In genomic region chr19:34193439-34193838, GRCh38 we compare ENCODE assay signal across 22 cellular contexts. TPM values are rescaled to one million over a fixed set of nuclear protein-coding genes. Genes with fewer than 3 reads are reported as not detected.
A peak's percentile ranks its signal among the peaks of the same experiment; 100 is the strongest.
DNase-seq lines count a peak whose midpoint lies in the region; ATAC-seq and TF ChIP-seq lines count a peak whose summit lies in the region.
"Had no signal": no experiment of that assay in that cellular context is flagged by ENCODE, and none has a peak within 500 bp of the region (broad histone marks: within the 10 kb centered on the region; RNA-seq: fewer than 3 reads in every experiment).

No MANE protein-coding gene starts in this region.

- peak overlapping the region in 7 of 11 experiments; percentile 48 to 69 (median 58); a peak in 12 of 22 replicates for H3K4me2 ChIP-seq in BLaER1 treated with 17β-estradiol and CSF1 and Interleukin-3, amounts not matched to agents 10 nM and 100 nM
- peak overlapping the region; percentile 68 for H3K4me2 ChIP-seq in DOHH2 (ENCODE audit: low read length)
- peak overlapping the region; percentile 77 for H3K4me2 ChIP-seq in OCI-LY7 (ENCODE audit: low read length)
- H3K4me2 ChIP-seq: PC-9 had no signal

- H2AFZ ChIP-seq in OCI-LY7 (ENCODE audit: low read length): no peak overlapping the region
- H2AFZ ChIP-seq: PC-9 had no signal

- intact Hi-C loops in OCI-LY7 (cut with micrococcal nuclease; ENCODE audit: unreplicated experiment): no loop called here

- CTCF ChIA-PET in OCI-LY7 (lab: Charles Lee; ENCODE audit: unreplicated experiment): no interaction called here

- peaks cover 83% of the 10 kb centered on the region for H3K79me2 ChIP-seq in DOHH2 (ENCODE audit: control insufficient read depth, low read length)
- H3K79me2 ChIP-seq in OCI-LY7 (ENCODE audit: insufficient read depth, low read depth, low read length): peaks cover 91% of the 10 kb centered on the region

- peaks cover 17 to 58% (median 46%) of the 10 kb centered on the region in 4 donors for H3K4me1 Mint-ChIP-seq in naive thymus-derived CD8-positive, alpha-beta T cell

- no peaks in the 10 kb centered on the region for H3K9me2 ChIP-seq in DOHH2 (replicated peaks; ENCODE audit: control insufficient read depth, low read length)
- H3K9me2 ChIP-seq in OCI-LY7 (ENCODE audit: insufficient read depth, low read length): no peaks in the 10 kb centered on the region

- H3K27ac Mint-ChIP-seq in naive thymus-derived CD8-positive, alpha-beta T cell: peak overlapping the region in 7 of 10 donors; percentile 13 to 63 (median 48)

- H3K9me3 ChIP-seq in BLaER1 treated with 17β-estradiol and CSF1 and Interleukin-3, amounts not matched to agents 10 nM and 100 nM (replicated peaks in 1 of 11): no peaks in the 10 kb centered on the region
- no peaks in the 10 kb centered on the region for H3K9me3 ChIP-seq in DOHH2 (ENCODE audit: control insufficient read depth, insufficient read depth, low read length)
- no peaks in the 10 kb centered on the region for H3K9me3 ChIP-seq in OCI-LY7 (ENCODE audit: low read length)
- H3K9me3 ChIP-seq: Caco-2, left lung, psoas muscle, suprapubic skin, uterus had no signal

- H3F3A ChIP-seq in DOHH2 (ENCODE audit: control insufficient read depth, insufficient read depth): peaks cover 10% of the 10 kb centered on the region

- DNase-seq in OCI-LY7 (ENCODE audit: low spot score) (peak; percentile 83), cerebellar cortex (ENCODE audit: low spot score) (no peak)
- DNase-seq in naive thymus-derived CD8-positive, alpha-beta T cell: no peak
- DNase-seq in activated CD4-positive, alpha-beta T cell treated with anti-CD3 and anti-CD28 coated beads for 48 hours: no peak
- no peak for DNase-seq in activated CD4-positive, alpha-beta T cell treated with anti-CD3 and anti-CD28 coated beads, Interleukin-2, amount 50 U/mL, for 48 hours
- DNase-seq: activated effector memory CD4-positive, alpha-beta T cell treated with anti-CD3 and anti-CD28 coated beads, Interleukin-2, amount 50 U/mL, for 16 hours; amygdala; Caco-2; DND-41; immature natural killer cell; Kasumi-1; left lung; midbrain; NCI-H187 treated with DMSO at 0.1 percent for 48 hours; NCI-H226; PC-9; psoas muscle; SHP77; uterus had no signal

- peaks cover 14 to 39% (median 27%) of the 10 kb centered on the region in 10 experiments for H3K4me1 ChIP-seq in BLaER1 treated with 17β-estradiol and CSF1 and Interleukin-3, amounts not matched to agents 10 nM and 100 nM
- peaks cover 67% of the 10 kb centered on the region for H3K4me1 ChIP-seq in DOHH2 (ENCODE audit: control insufficient read depth, low read length)
- H3K4me1 ChIP-seq in OCI-LY7 (ENCODE audit: insufficient read depth, low read length, poor library complexity, severe bottlenecking): peaks cover 65% of the 10 kb centered on the region
- H3K4me1 ChIP-seq: uterus had no signal

- no TSS peak for BruUV-seq in OCI-LY7 (replicated peaks; lab: Mats Ljungman, UMichigan)

- TF ChIP-seq CTCF in DOHH2 (IDR thresholded peaks at IDR 0.05; ENCODE audit: low read depth, low read length, poor library complexity, severe bottlenecking): no peak
- no peak for TF ChIP-seq CTCF in OCI-LY7 (conservative IDR thresholded peaks at IDR 0.05; ENCODE audit: low read length)

- no peaks in the 10 kb centered on the region for H3K27me3 ChIP-seq in BLaER1 treated with 17β-estradiol and CSF1 and Interleukin-3, amounts not matched to agents 10 nM and 100 nM
- no peaks in the 10 kb centered on the region for H3K27me3 ChIP-seq in DOHH2 (ENCODE audit: control insufficient read depth, low read length)
- H3K27me3 ChIP-seq: left lung, suprapubic skin, uterus had no signal

- H3K27ac ChIP-seq in BLaER1 treated with 17β-estradiol and CSF1 and Interleukin-3, amounts not matched to agents 10 nM and 100 nM: peak overlapping the region in 4 of 11 experiments; percentile 14 to 42 (median 32); a peak in 5 of 22 replicates
- H3K27ac ChIP-seq in DOHH2 (ENCODE audit: low read depth, low read length): peak overlapping the region; percentile 87
- peak overlapping the region; percentile 90 for H3K27ac ChIP-seq in OCI-LY7 (ENCODE audit: low read depth, low read length, poor library complexity, severe bottlenecking)
- H3K27ac ChIP-seq: left lung, PC-9, psoas muscle, suprapubic skin, uterus had no signal

- peak overlapping the region in 3 of 11 experiments; percentile 25 to 38 (median 36); a peak in 4 of 22 replicates for H3K9ac ChIP-seq in BLaER1 treated with 17β-estradiol and CSF1 and Interleukin-3, amounts not matched to agents 10 nM and 100 nM

- peaks cover 0 to 53% (median 5%) of the 10 kb centered on the region in 3 donors for H3K36me3 Mint-ChIP-seq in naive thymus-derived CD8-positive, alpha-beta T cell

- peaks cover 48 to 71% (median 63%) of the 10 kb centered on the region in 11 experiments for H3K36me3 ChIP-seq in BLaER1 treated with 17β-estradiol and CSF1 and Interleukin-3, amounts not matched to agents 10 nM and 100 nM
- peaks cover 64% of the 10 kb centered on the region for H3K36me3 ChIP-seq in DOHH2 (ENCODE audit: control insufficient read depth, low read length)
- peaks cover 53% of the 10 kb centered on the region for H3K36me3 ChIP-seq in OCI-LY7 (ENCODE audit: insufficient read depth, low read length)
- H3K36me3 ChIP-seq: uterus had no signal

- no peak overlapping the region for H3K4me3 ChIP-seq in BLaER1 treated with 17β-estradiol and CSF1 and Interleukin-3, amounts not matched to agents 10 nM and 100 nM
- H3K4me3 ChIP-seq in DOHH2 (ENCODE audit: low read length) (peak overlapping the region; percentile 56), OCI-LY7 (ENCODE audit: low read depth, low read length, poor library complexity, severe bottlenecking) (peak overlapping the region; percentile 51)
- H3K4me3 ChIP-seq: left lung, PC-9, psoas muscle, suprapubic skin, uterus had no signal

- no peaks in the 10 kb centered on the region for H3K9me3 Mint-ChIP-seq in naive thymus-derived CD8-positive, alpha-beta T cell
- H3K9me3 Mint-ChIP-seq: immature natural killer cell had no signal

- no peak for ATAC-seq in naive thymus-derived CD8-positive, alpha-beta T cell
- ATAC-seq: left lung, psoas muscle had no signal

- POLR2A ChIA-PET in OCI-LY7 (lab: Charles Lee): interaction anchor here (2.5 kb wide), 2 partner anchors 14 to 21 kb away, joined by 10 to 26 read pairs; partner anchors contain the start of gene LSM14A
- POLR2A ChIA-PET in naive thymus-derived CD8-positive, alpha-beta T cell (lab: Charles Lee): interaction anchor here (0.6 kb wide), 1 partner anchor 114 kb away, joined by 4 read pairs; no protein-coding TSS in a partner anchor

- H3K27me3 Mint-ChIP-seq in naive thymus-derived CD8-positive, alpha-beta T cell: no peaks in the 10 kb centered on the region

- peak overlapping the region in 1 of 10 donors; percentile 7 for H3K4me3 Mint-ChIP-seq in naive thymus-derived CD8-positive, alpha-beta T cell
- H3K4me3 Mint-ChIP-seq: immature natural killer cell had no signal

- peaks cover 66 to 91% (median 79%) of the 10 kb centered on the region in 11 experiments for H4K20me1 ChIP-seq in BLaER1 treated with 17β-estradiol and CSF1 and Interleukin-3, amounts not matched to agents 10 nM and 100 nM
- H4K20me1 ChIP-seq in DOHH2 (ENCODE audit: control insufficient read depth, insufficient read depth, low read depth, low read length) (peaks cover 22% of the 10 kb centered on the region), OCI-LY7 (ENCODE audit: insufficient read depth, low read length) (peaks cover 39% of the 10 kb centered on the region; the same call in 1 of the 2 replicates)

RNA-seq across cellular contexts. Expression of gene LSM14A, which starts 21.1 kb away (rescaled TPM):
- 151 and 182 TPM in 2 replicates for total RNA-seq in OCI-LY7 (2014; rRNA removed; shearing (Covaris generic))
- total RNA-seq in OCI-LY7 (2022): 189 and 234 TPM in 2 replicates
- total RNA-seq in naive thymus-derived CD8-positive, alpha-beta T cell: 100 to 1,000 TPM; 196 to 209 TPM
- polyA plus RNA-seq in naive thymus-derived CD8-positive, alpha-beta T cell: 100 to 1,000 TPM; 163 to 193 (median 172) TPM

Comparison
In these comparisons a context has a peak if more than half of its experiments do, and no peak if none do; other contexts are left out.
1. H3K4me3 ChIP-seq: peak in DOHH2 (single experiment) and OCI-LY7 (single experiment); none in BLaER1 treated with 17β-estradiol and CSF1 and Interleukin-3, amounts not matched to agents 10 nM and 100 nM (0 of 10).
2. Peak in every context shown above with its lines, with median percentiles within 50 percentile points of each other: H3K4me2 ChIP-seq.